In the genomic region with DNA sequence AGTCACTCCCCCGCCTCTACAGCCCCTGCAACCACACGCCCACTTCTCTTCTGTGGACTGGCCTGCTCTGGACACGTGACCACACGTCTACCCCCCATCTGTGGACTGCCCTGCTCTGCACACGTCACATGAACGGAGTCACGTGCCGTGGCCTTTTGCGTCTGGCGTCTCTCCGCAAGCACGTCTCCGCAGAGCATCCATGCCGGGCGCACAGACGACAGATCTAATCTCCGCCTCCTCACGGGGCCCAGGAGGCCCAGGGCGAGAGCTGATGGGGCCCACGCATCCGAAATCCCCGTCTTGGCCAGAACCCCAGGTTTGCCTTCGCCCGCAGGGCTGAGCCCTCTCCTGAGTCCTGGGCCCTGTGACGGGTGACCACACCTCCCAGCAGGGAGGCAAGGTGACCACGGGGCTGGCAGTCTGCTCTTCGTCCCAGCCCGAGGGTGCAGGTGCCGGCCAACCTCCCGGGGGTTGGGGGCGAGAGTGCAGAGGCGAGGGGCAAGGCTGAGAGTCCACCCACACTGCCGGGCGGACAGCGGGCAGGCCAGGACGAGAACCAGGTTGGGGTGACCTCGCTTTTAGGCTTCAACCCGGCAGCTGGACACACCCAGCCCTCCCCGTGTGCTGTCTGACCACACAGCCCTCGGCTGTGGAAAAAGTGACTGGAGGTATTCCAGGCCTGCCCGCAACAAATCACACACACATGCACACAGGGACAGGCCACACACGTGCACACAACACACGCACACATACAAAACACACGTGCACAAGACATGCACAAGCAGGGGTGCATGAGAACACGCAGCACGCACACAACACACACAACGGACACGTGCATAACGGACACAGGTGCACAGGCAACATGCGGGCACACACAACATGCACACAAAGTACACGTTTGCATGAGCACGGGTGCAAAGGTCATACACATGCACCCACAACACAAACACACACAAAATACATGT, we compare ENCODE assay signal across 1 cellular context.
TF ChIP-seq lines count a peak whose summit lies in the region.

No MANE protein-coding gene starts in this region.

TF ChIP-seq in HCT116, 20 proteins besides CTCF, POLR2A, EP300 and RAD21 (continued from another document):
- TF ChIP-seq, protein P1, sequence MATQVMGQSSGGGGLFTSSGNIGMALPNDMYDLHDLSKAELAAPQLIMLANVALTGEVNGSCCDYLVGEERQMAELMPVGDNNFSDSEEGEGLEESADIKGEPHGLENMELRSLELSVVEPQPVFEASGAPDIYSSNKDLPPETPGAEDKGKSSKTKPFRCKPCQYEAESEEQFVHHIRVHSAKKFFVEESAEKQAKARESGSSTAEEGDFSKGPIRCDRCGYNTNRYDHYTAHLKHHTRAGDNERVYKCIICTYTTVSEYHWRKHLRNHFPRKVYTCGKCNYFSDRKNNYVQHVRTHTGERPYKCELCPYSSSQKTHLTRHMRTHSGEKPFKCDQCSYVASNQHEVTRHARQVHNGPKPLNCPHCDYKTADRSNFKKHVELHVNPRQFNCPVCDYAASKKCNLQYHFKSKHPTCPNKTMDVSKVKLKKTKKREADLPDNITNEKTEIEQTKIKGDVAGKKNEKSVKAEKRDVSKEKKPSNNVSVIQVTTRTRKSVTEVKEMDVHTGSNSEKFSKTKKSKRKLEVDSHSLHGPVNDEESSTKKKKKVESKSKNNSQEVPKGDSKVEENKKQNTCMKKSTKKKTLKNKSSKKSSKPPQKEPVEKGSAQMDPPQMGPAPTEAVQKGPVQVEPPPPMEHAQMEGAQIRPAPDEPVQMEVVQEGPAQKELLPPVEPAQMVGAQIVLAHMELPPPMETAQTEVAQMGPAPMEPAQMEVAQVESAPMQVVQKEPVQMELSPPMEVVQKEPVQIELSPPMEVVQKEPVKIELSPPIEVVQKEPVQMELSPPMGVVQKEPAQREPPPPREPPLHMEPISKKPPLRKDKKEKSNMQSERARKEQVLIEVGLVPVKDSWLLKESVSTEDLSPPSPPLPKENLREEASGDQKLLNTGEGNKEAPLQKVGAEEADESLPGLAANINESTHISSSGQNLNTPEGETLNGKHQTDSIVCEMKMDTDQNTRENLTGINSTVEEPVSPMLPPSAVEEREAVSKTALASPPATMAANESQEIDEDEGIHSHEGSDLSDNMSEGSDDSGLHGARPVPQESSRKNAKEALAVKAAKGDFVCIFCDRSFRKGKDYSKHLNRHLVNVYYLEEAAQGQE (IDR thresholded peaks at IDR 0.05; ENCODE audit: low read depth): no peak
- TF ChIP-seq TCF7L2 (IDR thresholded peaks at IDR 0.05; ENCODE audit: borderline replicate concordance, extremely low read depth, insufficient read depth, insufficient read length): no peak
- no peak for TF ChIP-seq SP1 (IDR thresholded peaks at IDR 0.05; ENCODE audit: low read depth)
- no peak for TF ChIP-seq MAX (IDR thresholded peaks at IDR 0.05)
